In genomic region chr5:60843693-60844428, GRCh38 we compare ENCODE assay signal across 1 cellular context.
TF ChIP-seq lines count a peak whose summit lies in the region.

TSS of gene ELOVL7 (minus strand) at chr5:60844269. CDS start at chr5:60787397, 56,872 bp downstream.

TF ChIP-seq in HepG2, 621 proteins besides CTCF, POLR2A, EP300 and RAD21 (continued from another document and continues in another):
- TF ChIP-seq TFDP2 (CRISPR knock-in tag; IDR thresholded peaks at IDR 0.05) (peak; percentile 59), PATZ1 (CRISPR knock-in tag; IDR thresholded peaks at IDR 0.05) (0 out of 2 replicates have a peak, but pooled peaks have one; percentile 6), DZIP1 (CRISPR knock-in tag; IDR thresholded peaks at IDR 0.05) (no peak), KMT2B (CRISPR knock-in tag; IDR thresholded peaks at IDR 0.05) (0 out of 2 replicates have a peak, but pooled peaks have one; percentile 29), ZNF263 (CRISPR knock-in tag; IDR thresholded peaks at IDR 0.05) (peak; percentile 67), ZNF761 (CRISPR knock-in tag; conservative IDR thresholded peaks at IDR 0.05) (peak; percentile 53; the same call in 1 of the 2 replicates), MYNN (CRISPR knock-in tag; IDR thresholded peaks at IDR 0.05; ENCODE audit: low read depth) (no peak), ZNF605 (CRISPR knock-in tag; IDR thresholded peaks at IDR 0.05) (no peak), ZNF737 (CRISPR knock-in tag; IDR thresholded peaks at IDR 0.05; ENCODE audit: borderline replicate concordance) (no peak), POLR2AphosphoS5 (IDR thresholded peaks at IDR 0.05; ENCODE audit: low read depth, low read length) (no peak), SRF (IDR thresholded peaks at IDR 0.05; ENCODE audit: low read depth, low read length) (no peak), AFF4 (CRISPR knock-in tag; IDR thresholded peaks at IDR 0.05) (no peak), ZNF337 (CRISPR knock-in tag; IDR thresholded peaks at IDR 0.05; ENCODE audit: borderline replicate concordance, low read depth) (no peak), ZNF552 (CRISPR knock-in tag; IDR thresholded peaks at IDR 0.05; ENCODE audit: borderline replicate concordance) (no peak), ZNF773 (CRISPR knock-in tag; IDR thresholded peaks at IDR 0.05; ENCODE audit: borderline replicate concordance) (no peak), CCDC6 (CRISPR knock-in tag; IDR thresholded peaks at IDR 0.05) (peak; percentile 38; the same call in 1 of the 2 replicates), ZNF839 (CRISPR knock-in tag; IDR thresholded peaks at IDR 0.05; ENCODE audit: borderline replicate concordance) (no peak), TOE1 (CRISPR knock-in tag; IDR thresholded peaks at IDR 0.05) (no peak), POGK (CRISPR knock-in tag; conservative IDR thresholded peaks at IDR 0.05) (peak; percentile 81), ZNF484 (CRISPR knock-in tag; IDR thresholded peaks at IDR 0.05; ENCODE audit: borderline replicate concordance, low read depth) (no peak), GTF3A (CRISPR knock-in tag; conservative IDR thresholded peaks at IDR 0.05) (no peak), PRDM10 (CRISPR knock-in tag; IDR thresholded peaks at IDR 0.05; ENCODE audit: low read depth) (no peak), ZNF260 (CRISPR knock-in tag; IDR thresholded peaks at IDR 0.05; ENCODE audit: borderline replicate concordance, low read depth) (no peak), SATB2 (CRISPR knock-in tag; IDR thresholded peaks at IDR 0.05) (no peak), HDAC1 (CRISPR knock-in tag; IDR thresholded peaks at IDR 0.05) (peak; percentile 30; the same call in 1 of the 2 replicates), XBP1 (CRISPR knock-in tag; IDR thresholded peaks at IDR 0.05) (no peak), MXD3 (CRISPR knock-in tag; IDR thresholded peaks at IDR 0.05) (no peak; the same call in 1 of the 2 replicates), ZMYM2 (CRISPR knock-in tag; IDR thresholded peaks at IDR 0.05) (no peak), SRSF4 (IDR thresholded peaks at IDR 0.05; ENCODE audit: low read depth, low read length, poor library complexity, severe bottlenecking) (no peak), ZNF33B (CRISPR knock-in tag; IDR thresholded peaks at IDR 0.05) (no peak), ELF4 (CRISPR knock-in tag; IDR thresholded peaks at IDR 0.05; ENCODE audit: borderline replicate concordance) (no peak), ZSCAN30 (CRISPR knock-in tag; IDR thresholded peaks at IDR 0.05) (no peak), ATF7-NPFF (CRISPR knock-in tag; IDR thresholded peaks at IDR 0.05; ENCODE audit: low read depth) (peak; percentile 71), MTF1 (CRISPR knock-in tag; IDR thresholded peaks at IDR 0.05) (no peak), ZNF784 (CRISPR knock-in tag; IDR thresholded peaks at IDR 0.05; ENCODE audit: borderline replicate concordance) (0 out of 2 replicates have a peak, but pooled peaks have one; percentile 13), PHF8 (CRISPR knock-in tag; IDR thresholded peaks at IDR 0.05) (peak; percentile 70; the same call in 1 of the 2 replicates), ZNF616 (CRISPR knock-in tag; IDR thresholded peaks at IDR 0.05; ENCODE audit: low read depth) (0 out of 2 replicates have a peak, but pooled peaks have one; percentile 49), THAP7 (CRISPR knock-in tag; IDR thresholded peaks at IDR 0.05) (peak; percentile 77), ARNT2 (CRISPR knock-in tag; IDR thresholded peaks at IDR 0.05; ENCODE audit: low read depth) (peak; percentile 61; the same call in 1 of the 2 replicates), CREB3 (CRISPR knock-in tag; IDR thresholded peaks at IDR 0.05) (no peak), NFYC (CRISPR knock-in tag; IDR thresholded peaks at IDR 0.05) (no peak), ZNF253 (CRISPR knock-in tag; IDR thresholded peaks at IDR 0.05; ENCODE audit: borderline replicate concordance) (no peak), SKI (IDR thresholded peaks at IDR 0.05; ENCODE audit: partially characterized antibody) (no peak), ZNF24 (IDR thresholded peaks at IDR 0.05) (no peak)
